Comparison of ENCODE assay signal across 18 cellular contexts in genomic region chr4:79083406-79084010, GRCh38.
DNase-seq lines count a peak whose midpoint lies in the region; ATAC-seq and TF ChIP-seq lines count a peak whose summit lies in the region.
"Had no signal": no experiment of that assay in that cellular context is flagged by ENCODE, and none has a peak within 500 bp of the region (broad histone marks: within the 10 kb centered on the region; RNA-seq: fewer than 3 reads in every experiment).

No MANE protein-coding gene starts in this region.

- ATAC-seq in sciatic nerve = peak; percentile 86
- ATAC-seq: GM12878, HCT116, natural killer cell, T-helper 17 cell had no signal

- TF ChIP-seq EP300 in esophagus muscularis mucosa (IDR thresholded peaks at IDR 0.05) = peak; percentile 99

- TF ChIP-seq POLR2A in esophagus muscularis mucosa (IDR thresholded peaks at IDR 0.05; ENCODE audit: low read depth) = no peak

- no peaks in the 10 kb centered on the region for H3K27me3 ChIP-seq in H7 (ENCODE audit: control insufficient read depth, insufficient read depth, low read length)
- no peaks in the 10 kb centered on the region for H3K27me3 ChIP-seq in esophagus muscularis mucosa

- 34% methylated on average over 2 of the region's 2 CpGs for WGBS in esophagus muscularis mucosa

- H3K4me1 ChIP-seq in esophagus muscularis mucosa = peaks cover 0 to 29% (median 19%) of the 10 kb centered on the region in 4 donors

- DNase-seq in H7 (peak; percentile 1), esophagus muscularis mucosa (ENCODE audit: extremely low spot score) (no peak), iPS-NIHi11 (ENCODE audit: low spot score) (peak; percentile 24), sciatic nerve (ENCODE audit: low spot score) (no peak), cerebellar nuclear complex (lab: John Stamatoyannopoulos, UW) (no peak), GM19240 (ENCODE audit: insufficient read length, low spot score) (no peak), NCI-H2029 (lab: John Stamatoyannopoulos, UW) (no peak)
- no peak for DNase-seq in activated CD4-positive, CD25-positive, alpha-beta regulatory T cell (lab: John Stamatoyannopoulos, UW)
- DNase-seq: activated gamma-delta T cell; aorta; CD8-positive, alpha-beta memory T cell; erythroblast; MV-4-11; natural killer cell; NK-92 treated with Interleukin-12 subunit alpha and Interleukin-12 subunit beta, amount 100 ng/mL, for 24 hours; T-helper 17 cell had no signal

- H3K9me3 ChIP-seq in esophagus muscularis mucosa = peaks cover 0 to 10% (median 4%) of the 10 kb centered on the region in 4 donors

- peak overlapping the region; percentile 70 to 86 (median 78) for H3K27ac ChIP-seq in esophagus muscularis mucosa (replicated peaks in 1 of 4)

- H3K4me3 ChIP-seq in H7 (ENCODE audit: insufficient read depth, low read depth, low read length) (no peak overlapping the region), esophagus muscularis mucosa (peak overlapping the region in 2 of 4 donors; percentile 21 to 22)
- H3K4me3 ChIP-seq: GM12878 had no signal

- no peak for TF ChIP-seq CTCF in esophagus muscularis mucosa (IDR thresholded peaks at IDR 0.05)

- H3K36me3 ChIP-seq in H7 (replicated peaks; ENCODE audit: control insufficient read depth, insufficient read depth, low read length) (no peaks in the 10 kb centered on the region), esophagus muscularis mucosa (no peaks in the 10 kb centered on the region)

- intact Hi-C loops in esophagus muscularis mucosa (cut with DNase I) = loop anchor here (5.0 kb wide), 1 partner anchor 514 kb away; no protein-coding TSS in a partner anchor
- intact Hi-C loops in sciatic nerve (cut with DNase I) = no loop called here

Comparison
In these comparisons a context has a peak if more than half of its experiments do, and no peak if none do; other contexts are left out.
1. DNase-seq: peak in H7 (single experiment) and iPS-NIHi11 (single experiment); none in esophagus muscularis mucosa (single experiment), sciatic nerve (single experiment), cerebellar nuclear complex (0 of 2), GM19240 (single experiment), NCI-H2029 (single experiment) and activated CD4-positive, CD25-positive, alpha-beta regulatory T cell (0 of 4).